In genomic region chr20:49303211-49303610, GRCh38 we compare ENCODE assay signal across 21 cellular contexts. TPM values are rescaled to one million over a fixed set of nuclear protein-coding genes. Genes with fewer than 3 reads are reported as not detected.
DNase-seq lines count a peak whose midpoint lies in the region; TF ChIP-seq lines count a peak whose summit lies in the region.
"Had no signal": no experiment of that assay in that cellular context is flagged by ENCODE, and none has a peak within 500 bp of the region (broad histone marks: within the 10 kb centered on the region; RNA-seq: fewer than 3 reads in every experiment).

No MANE protein-coding gene starts in this region.

- no peaks in the 10 kb centered on the region for H4K20me1 ChIP-seq in osteoblast (ENCODE audit: insufficient read depth, low read length)

- no peak for TF ChIP-seq POLR2A in ovary (IDR thresholded peaks at IDR 0.05)

- intact Hi-C loops in ovary (cut with DNase I), result no loop called here

- TF ChIP-seq CTCF in choroid plexus epithelial cell (conservative IDR thresholded peaks at IDR 0.05; ENCODE audit: low read depth, low read length) (no peak), osteoblast (IDR thresholded peaks at IDR 0.05; ENCODE audit: extremely low read depth, low read depth, low read length) (no peak), ovary (IDR thresholded peaks at IDR 0.05) (no peak)

- peak; percentile 51 for DNase-seq in GM04503 (ENCODE audit: low read depth)
- DNase-seq in NCI-H446 treated with DMSO at 0.1 percent for 48 hours (lab: John Stamatoyannopoulos, UW), result peak; percentile 65
- peak; percentile 49 for DNase-seq in choroid plexus epithelial cell (ENCODE audit: low read depth)
- no peak for DNase-seq in osteoblast (ENCODE audit: insufficient read length, low spot score, missing footprints)
- no peak for DNase-seq in stimulated activated naive CD4-positive, alpha-beta T cell (lab: John Stamatoyannopoulos, UW)
- DNase-seq in activated naive CD4-positive, alpha-beta T cell (lab: John Stamatoyannopoulos, UW), result no peak
- DNase-seq in ovary, result no peak
- DNase-seq in stimulated activated CD4-positive, alpha-beta T cell treated with anti-CD3 and anti-CD28 coated beads, Interleukin-4, amount 100 ng/mL, for 4 hours, result no peak
- DNase-seq: activated CD4-positive, alpha-beta T cell treated with anti-CD3 and anti-CD28 coated beads, Interleukin-2, amount 50 U/mL, for 48 hours; activated T-cell treated with anti-CD3 and anti-CD28 coated beads, Interleukin-2, amount 50 U/mL, for 1 hour; CD4-positive, alpha-beta T cell; left lung; naive B cell; NCI-H1436; NCI-H226; SIG-M5; transverse colon had no signal

- H3K79me2 ChIP-seq in osteoblast (ENCODE audit: insufficient read depth, low read length), result no peaks in the 10 kb centered on the region

- H3K4me1 ChIP-seq in osteoblast (ENCODE audit: insufficient read depth, low read length) (peaks cover 6% of the 10 kb centered on the region), ovary (ENCODE audit: insufficient read depth) (no peaks in the 10 kb centered on the region)
- H3K4me1 ChIP-seq: breast epithelium, transverse colon had no signal

- no peak for TF ChIP-seq EP300 in ovary (IDR thresholded peaks at IDR 0.05)

- H3K36me3 ChIP-seq in osteoblast (ENCODE audit: insufficient read depth, low read length) (no peaks in the 10 kb centered on the region), ovary (no peaks in the 10 kb centered on the region)
- H3K36me3 ChIP-seq: breast epithelium, left lung, prostate gland, transverse colon had no signal

- H3K9me3 ChIP-seq in osteoblast (ENCODE audit: low read depth, low read length) (no peaks in the 10 kb centered on the region), ovary (no peaks in the 10 kb centered on the region)
- H3K9me3 ChIP-seq: breast epithelium, left lung, prostate gland, transverse colon had no signal

- no peak overlapping the region for H2AFZ ChIP-seq in osteoblast (ENCODE audit: low read length)

- 7 to 10% (median 9%) methylated on average over 3 of the region's 3 CpGs for WGBS in ovary, 3 donors

- H3K4me3 ChIP-seq in choroid plexus epithelial cell (ENCODE audit: low read depth, low read length) (no peak overlapping the region), osteoblast (ENCODE audit: insufficient read depth, low read length) (no peak overlapping the region), ovary (no peak overlapping the region)
- H3K4me3 ChIP-seq: breast epithelium, GM12878, left lung, prostate gland, transverse colon had no signal

- peak overlapping the region; percentile 36 for H3K4me2 ChIP-seq in osteoblast (ENCODE audit: insufficient read depth, low read length)
- H3K4me2 ChIP-seq: KMS-11 had no signal

- H3K27ac ChIP-seq in osteoblast (ENCODE audit: low read depth, low read length) (no peak overlapping the region), ovary (no peak overlapping the region)
- H3K27ac ChIP-seq: breast epithelium, KMS-11, left lung, prostate gland, transverse colon had no signal

- H3K27me3 ChIP-seq in osteoblast (ENCODE audit: insufficient read depth, low read length) (no peaks in the 10 kb centered on the region), ovary (no peaks in the 10 kb centered on the region)
- H3K27me3 ChIP-seq: breast epithelium, left lung, transverse colon had no signal

RNA-seq across cellular contexts. Expression of gene ZNFX1, which starts 25.4 kb away (rescaled TPM):
- total RNA-seq in osteoblast, result 56.6 and 61.5 TPM in 2 replicates
- 10 to 100 TPM; 17.6 to 29.7 (median 23.5) TPM for total RNA-seq in ovary
- 10 to 100 TPM in 1 of 2 donors, 1 to 10 TPM in 1; 9.2 to 38.1 TPM for polyA plus RNA-seq in ovary

Comparison
In these comparisons a context has a peak if more than half of its experiments do, and no peak if none do; other contexts are left out.
1. DNase-seq: peak in GM04503 (single experiment), NCI-H446 treated with DMSO at 0.1 percent for 48 hours (single experiment) and choroid plexus epithelial cell (single experiment); none in osteoblast (single experiment), stimulated activated naive CD4-positive, alpha-beta T cell (0 of 6), activated naive CD4-positive, alpha-beta T cell (0 of 4), ovary (0 of 5) and stimulated activated CD4-positive, alpha-beta T cell treated with anti-CD3 and anti-CD28 coated beads, Interleukin-4, amount 100 ng/mL, for 4 hours (0 of 2).